19 cellular contexts compared by ENCODE assay signal in genomic region chr1:29865051-29865450, GRCh38.
"Had no signal": no experiment of that assay in that cellular context is flagged by ENCODE, and none has a peak within 500 bp of the region (broad histone marks: within the 10 kb centered on the region; RNA-seq: fewer than 3 reads in every experiment).

No MANE protein-coding gene starts in this region.

- H3K27ac Mint-ChIP-seq: dendritic cell treated with granulocyte-macrophage colony-stimulating factor and Interleukin-4, amounts not matched to agents 40 ng/mL and 50 ng/mL, for 4 days; effector memory CD8-positive, alpha-beta T cell; naive thymus-derived CD4-positive, alpha-beta T cell had no signal

- DNase-seq: cerebellar nuclear complex; effector memory CD8-positive, alpha-beta T cell; esophagus squamous epithelium; foreskin keratinocyte; head of caudate nucleus; left colon; naive thymus-derived CD4-positive, alpha-beta T cell; occipital lobe; psoas muscle; retina; small intestine; stimulated activated CD4-positive, alpha-beta T cell treated with anti-CD3 and anti-CD28 coated beads, Interleukin-12 subunit alpha, Interleukin-12 subunit beta, amount 100 ng/mL, for 4 hours; stimulated activated naive CD4-positive, alpha-beta T cell; stomach; substantia nigra; transverse colon had no signal

- H3K79me2 ChIP-seq: hepatocyte had no signal

- H2AFZ ChIP-seq: hepatocyte had no signal

- H3K4me3 Mint-ChIP-seq: dendritic cell treated with granulocyte-macrophage colony-stimulating factor and Interleukin-4, amounts not matched to agents 40 ng/mL and 50 ng/mL, for 4 days; effector memory CD8-positive, alpha-beta T cell; naive thymus-derived CD4-positive, alpha-beta T cell had no signal

- H3K36me3 ChIP-seq: esophagus squamous epithelium, stomach, thoracic aorta, transverse colon had no signal

- H3K27ac ChIP-seq: esophagus squamous epithelium, foreskin keratinocyte, hepatocyte, psoas muscle, stomach, thoracic aorta, transverse colon had no signal

- H3K4me2 ChIP-seq: hepatocyte had no signal

- H3K9me3 ChIP-seq: thoracic aorta, transverse colon had no signal

- H3K4me3 ChIP-seq: esophagus squamous epithelium, hepatocyte, psoas muscle, stomach, thoracic aorta, transverse colon had no signal

- ATAC-seq: effector memory CD8-positive, alpha-beta T cell; foreskin keratinocyte; left colon; naive thymus-derived CD4-positive, alpha-beta T cell; psoas muscle had no signal

- H3K27me3 ChIP-seq: foreskin keratinocyte, hepatocyte had no signal

- H3K4me1 ChIP-seq: esophagus squamous epithelium, foreskin keratinocyte, psoas muscle, stomach, transverse colon had no signal
